27 cellular contexts compared by ENCODE assay signal in the genomic region with DNA sequence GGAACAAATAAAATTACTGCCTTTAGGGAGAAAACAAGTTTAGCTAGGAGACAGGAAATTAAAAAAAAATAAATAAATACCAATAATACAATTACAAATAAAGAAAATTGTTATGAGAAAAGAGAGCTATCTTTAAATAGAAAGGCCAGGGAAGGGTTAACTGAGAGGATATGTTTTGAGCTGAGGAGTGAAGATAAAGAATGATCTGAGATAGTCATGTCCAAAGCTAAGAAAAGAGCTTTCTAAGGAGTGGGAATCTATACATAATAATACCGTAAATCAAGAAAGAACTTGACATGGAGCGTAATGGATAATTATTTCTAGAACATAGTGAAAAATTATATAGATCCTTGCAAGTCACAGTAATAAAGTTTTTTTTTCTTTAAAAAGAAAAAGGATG.
A peak's percentile ranks its signal among the peaks of the same experiment; 100 is the strongest.
DNase-seq lines count a peak whose midpoint lies in the region; ATAC-seq, FAIRE-seq and TF ChIP-seq lines count a peak whose summit lies in the region.
"Had no signal": no experiment of that assay in that cellular context is flagged by ENCODE, and none has a peak within 500 bp of the region (broad histone marks: within the 10 kb centered on the region; RNA-seq: fewer than 3 reads in every experiment).

No MANE protein-coding gene starts in this region.

- POLR2A ChIA-PET in K562 (lab: Yijun Ruan, JAX) = interaction anchor here (0.6 to 1.2 kb wide), 3 partner anchors 9 to 1476 kb away, joined by 3 to 4 read pairs (median 3); no protein-coding TSS in a partner anchor

- peaks cover 5 to 20% of the 10 kb centered on the region in 2 experiments; a peak in 4 of 5 replicates for H3K4me1 ChIP-seq in K562 (replicated peaks in 1 of 2; ENCODE audit: control insufficient read depth in 2 of 2, insufficient read depth in 2 of 2, low read length in 2 of 2)
- no peaks in the 10 kb centered on the region for H3K4me1 ChIP-seq in foreskin keratinocyte

- no peak overlapping the region for H3K27ac Mint-ChIP-seq in T-helper 2 cell treated with Interferon-gamma antibody and Interleukin-4, amounts not matched to agents 5 μg/mL and 100 μg/mL, for 36 hours
- peak overlapping the region; percentile 44 for H3K27ac Mint-ChIP-seq in osteocyte (ENCODE audit: unreplicated experiment)
- H3K27ac Mint-ChIP-seq: B cell; CD4-positive, alpha-beta T cell; CD8-positive, alpha-beta T cell had no signal

- peaks cover 99% of the 10 kb centered on the region for H3K79me2 ChIP-seq in K562 (ENCODE audit: control insufficient read depth, insufficient read depth, low read length)

- 0 out of 2 replicates have a peak, but pooled peaks cover 2% of the 10 kb centered on the region for H3K9me3 ChIP-seq in K562 (replicated peaks; ENCODE audit: control insufficient read depth, insufficient read depth, low read depth, low read length)
- H3K9me3 ChIP-seq: BLaER1 treated with 17β-estradiol and CSF1 and Interleukin-3, amounts not matched to agents 10 nM and 100 nM had no signal

- no TSS peak for BruUV-seq in K562 (replicated peaks; lab: Mats Ljungman, UMichigan)

- TF ChIP-seq RAD21 in K562 (CRISPR knock-in tag; conservative IDR thresholded peaks at IDR 0.05 in 1 of 2, IDR thresholded peaks at IDR 0.05 in 1 of 2) = no peak

- no peaks in the 10 kb centered on the region for H3K36me3 Mint-ChIP-seq in T-helper 2 cell treated with Interferon-gamma antibody and Interleukin-4, amounts not matched to agents 5 μg/mL and 100 μg/mL, for 36 hours (ENCODE audit: low read depth)
- peaks cover 4% of the 10 kb centered on the region for H3K36me3 Mint-ChIP-seq in osteocyte (ENCODE audit: unreplicated experiment)
- H3K36me3 Mint-ChIP-seq: CD8-positive, alpha-beta T cell had no signal

- FAIRE-seq in K562 (lab: Jason Lieb, UNC) = no peak
- FAIRE-seq: GM12878, GM12892, GM18507 had no signal

- no peak overlapping the region for H2AFZ ChIP-seq in K562 (ENCODE audit: low read depth, low read length)

- peaks cover 11% of the 10 kb centered on the region for H3K4me1 Mint-ChIP-seq in T-helper 2 cell treated with Interferon-gamma antibody and Interleukin-4, amounts not matched to agents 5 μg/mL and 100 μg/mL, for 36 hours (ENCODE audit: low read depth)
- peaks cover 44% of the 10 kb centered on the region for H3K4me1 Mint-ChIP-seq in osteocyte (ENCODE audit: unreplicated experiment)

- no peak for TF ChIP-seq EP300 in K562 (IDR thresholded peaks at IDR 0.05; ENCODE audit: low read length)

- H3K27me3 Mint-ChIP-seq in T-helper 2 cell treated with Interferon-gamma antibody and Interleukin-4, amounts not matched to agents 5 μg/mL and 100 μg/mL, for 36 hours (ENCODE audit: low read depth) = peaks cover 5% of the 10 kb centered on the region
- no peaks in the 10 kb centered on the region for H3K27me3 Mint-ChIP-seq in osteocyte (ENCODE audit: unreplicated experiment)
- H3K27me3 Mint-ChIP-seq: B cell; CD4-positive, alpha-beta T cell had no signal

- peak overlapping the region; percentile 64; the same call in 1 of the 2 replicates for H3K4me2 ChIP-seq in K562 (ENCODE audit: insufficient read depth, low read length)

- ATAC-seq in K562 (peak; percentile 26; the same call in 2 of the 3 replicates), foreskin keratinocyte (no peak)
- ATAC-seq: CD8-positive, alpha-beta T cell; GM12878 had no signal

- H3K27me3 ChIP-seq in K562 (ENCODE audit: control insufficient read depth in 2 of 2, insufficient read depth in 2 of 2, low read length in 2 of 2) (no peaks in the 10 kb centered on the region), foreskin keratinocyte (no peaks in the 10 kb centered on the region)
- H3K27me3 ChIP-seq: BLaER1 treated with 17β-estradiol and CSF1 and Interleukin-3, amounts not matched to agents 10 nM and 100 nM had no signal

- no peaks in the 10 kb centered on the region for H3K36me3 ChIP-seq in K562 (ENCODE audit: control insufficient read depth, insufficient read depth, low read length)
- H3K36me3 ChIP-seq: BLaER1 treated with 17β-estradiol and CSF1 and Interleukin-3, amounts not matched to agents 10 nM and 100 nM had no signal

- TF ChIP-seq CTCF in K562 (IDR thresholded peaks at IDR 0.05 in 2 of 3, conservative IDR thresholded peaks at IDR 0.05 in 1 of 3; ENCODE audit: insufficient read depth in 2 of 3, low read depth in 1 of 3, low read length in 3 of 3) (no peak), osteocyte (IDR thresholded peaks at IDR 0.05) (no peak), foreskin keratinocyte (conservative IDR thresholded peaks at IDR 0.05) (no peak)

- H3K9ac ChIP-seq in K562 (ENCODE audit: insufficient read depth in 1 of 2, low read depth in 2 of 2, low read length in 2 of 2) = peak overlapping the region in 1 of 2 experiments; percentile 50; a peak in 1 of 4 replicates
- H3K9ac ChIP-seq: BLaER1 treated with 17β-estradiol and CSF1 and Interleukin-3, amounts not matched to agents 10 nM and 100 nM had no signal

- in situ Hi-C loops in K562 (cut with MboI) = no loop called here

- H3K27ac ChIP-seq in K562 (ENCODE audit: extremely low read depth, low read depth, low read length) (peak overlapping the region; percentile 47; the same call in 1 of the 3 replicates), foreskin keratinocyte (no peak overlapping the region)
- H3K27ac ChIP-seq: 22Rv1; BLaER1 treated with 17β-estradiol and CSF1 and Interleukin-3, amounts not matched to agents 10 nM and 100 nM; C4-2B had no signal

- WGBS in K562 (ENCODE audit: insufficient coverage, low coverage, missing lambda C conversion rate) = 4% methylated on average over 2 of the region's 2 CpGs

- TF ChIP-seq POLR2A in K562 (conservative IDR thresholded peaks at IDR 0.05) = no peak

- H4K20me1 ChIP-seq in K562 (replicated peaks; ENCODE audit: control insufficient read depth, insufficient read depth, low read length) = no peaks in the 10 kb centered on the region
- H4K20me1 ChIP-seq: BLaER1 treated with 17β-estradiol and CSF1 and Interleukin-3, amounts not matched to agents 10 nM and 100 nM had no signal

- no peak overlapping the region for H3K4me3 ChIP-seq in K562
- H3K4me3 ChIP-seq: BLaER1 treated with 17β-estradiol and CSF1 and Interleukin-3, amounts not matched to agents 10 nM and 100 nM; GM12878 had no signal

- no peak for DNase-seq in T-helper 2 cell treated with Interferon-gamma antibody and Interleukin-4, amounts not matched to agents 5 μg/mL and 100 μg/mL, for 36 hours (ENCODE audit: low spot score)
- DNase-seq in T-helper 2 cell (no peak), NCI-H2227 (lab: John Stamatoyannopoulos, UW; ENCODE audit: unreplicated experiment) (peak; percentile 44), K562 (ENCODE audit: extremely low read depth in 1 of 4, low spot score in 3 of 4) (no peak), osteocyte (ENCODE audit: extremely low spot score, unreplicated experiment) (no peak), foreskin keratinocyte (no peak), AG08395 (ENCODE audit: low spot score) (no peak), NOMO-1 (lab: John Stamatoyannopoulos, UW; ENCODE audit: unreplicated experiment in 2 of 2) (no peak)
- DNase-seq: ACHN; AML-193; CD4-positive, alpha-beta T cell; CD8-positive, alpha-beta T cell; COR-L47; DMS 273 treated with DMSO at 0.1 percent for 48 hours; DMS153; DMS53; DMS79; DND-41; EL; GDM1 had no signal

- H3K9me1 ChIP-seq in K562 (ENCODE audit: control insufficient read depth, insufficient read depth, low read length) = no peaks in the 10 kb centered on the region

- CTCF ChIA-PET in K562 (lab: Yijun Ruan, JAX; ENCODE audit: low intra/inter-chr PET ratio) = no interaction called here

- intact Hi-C loops in K562 (cut with micrococcal nuclease) = loop anchor here (10.0 kb wide), 1 partner anchor 120 kb away; no protein-coding TSS in a partner anchor

- peak overlapping the region; percentile 32 for H3K4me3 Mint-ChIP-seq in T-helper 2 cell treated with Interferon-gamma antibody and Interleukin-4, amounts not matched to agents 5 μg/mL and 100 μg/mL, for 36 hours
- no peak overlapping the region for H3K4me3 Mint-ChIP-seq in osteocyte (ENCODE audit: unreplicated experiment)
- H3K4me3 Mint-ChIP-seq: B cell; CD4-positive, alpha-beta T cell; CD8-positive, alpha-beta T cell had no signal

- H3K9me3 Mint-ChIP-seq in T-helper 2 cell treated with Interferon-gamma antibody and Interleukin-4, amounts not matched to agents 5 μg/mL and 100 μg/mL, for 36 hours = no peaks in the 10 kb centered on the region
- no peaks in the 10 kb centered on the region for H3K9me3 Mint-ChIP-seq in osteocyte (ENCODE audit: unreplicated experiment)
- H3K9me3 Mint-ChIP-seq: CD4-positive, alpha-beta T cell; CD8-positive, alpha-beta T cell had no signal
